ENCODE assay signal across 27 cellular contexts in the genomic region with DNA sequence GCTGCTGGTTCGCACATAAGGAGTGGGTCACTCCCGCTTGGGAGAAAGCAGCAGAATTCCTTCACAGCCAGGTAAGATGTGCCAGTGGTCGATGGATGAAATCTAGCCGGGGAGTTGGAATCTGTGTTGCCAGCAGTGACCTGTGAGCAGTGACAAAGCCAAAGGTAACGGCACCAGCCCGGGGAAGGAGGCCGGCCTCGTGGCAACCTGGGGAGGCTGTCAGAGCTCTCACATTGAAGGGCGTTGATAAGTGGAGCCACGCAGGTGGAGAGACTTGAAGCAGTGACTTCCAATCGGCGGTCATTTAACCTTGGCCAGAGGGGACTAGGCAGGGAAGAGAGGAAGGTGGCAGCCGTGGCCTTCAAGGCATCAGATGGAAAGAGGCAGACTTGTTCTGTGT. TPM values are rescaled to one million over a fixed set of nuclear protein-coding genes. Genes with fewer than 3 reads are reported as not detected.
"Had no signal": no experiment of that assay in that cellular context is flagged by ENCODE, and none has a peak within 500 bp of the region (broad histone marks: within the 10 kb centered on the region; RNA-seq: fewer than 3 reads in every experiment).

No MANE protein-coding gene starts in this region.

- H3K9me3 ChIP-seq: adrenal gland, breast epithelium, SJCRH30, SK-N-SH had no signal

- H3K9ac ChIP-seq: SK-N-SH had no signal

- H3K4me1 ChIP-seq: adrenal gland, breast epithelium, SJCRH30 had no signal

- DNase-seq: activated CD4-positive, alpha-beta T cell treated with anti-CD3 and anti-CD28 coated beads for 4 hours; activated CD8-positive, alpha-beta memory T cell treated with anti-CD3 and anti-CD28 coated beads, Interleukin-2, amount 50 U/mL, for 48 hours; activated CD8-positive, alpha-beta T cell treated with anti-CD3 and anti-CD28 coated beads for 36 hours; activated naive CD4-positive, alpha-beta T cell treated with anti-CD3 and anti-CD28 coated beads, Interleukin-2, amount 50 U/mL, for 16 hours; activated naive CD8-positive, alpha-beta T cell treated with anti-CD3 and anti-CD28 coated beads, Interleukin-2, amount 10 ng/mL, durations not matched to agents 7 days and 5 days; activated T-cell treated with anti-CD3 and anti-CD28 coated beads, Interleukin-2, amount 50 U/mL, for 1 hour; adrenal gland; caudate nucleus; KBM-7; NCI-H1048; NCI-H146; NCI-H187 treated with DMSO at 0.1 percent for 48 hours; NCI-H2081 treated with DMSO at 0.1 percent for 48 hours; NCI-H446; NCI-H524; NCI-H82; SJCRH30; SK-N-SH; T-helper 1 cell; WERI-Rb-1 had no signal

- H3K36me3 ChIP-seq: adrenal gland, breast epithelium, SJCRH30, WERI-Rb-1 had no signal

- H3K4me3 ChIP-seq: adrenal gland, breast epithelium, SJCRH30 had no signal

- ATAC-seq: activated CD4-positive, CD25-positive, alpha-beta regulatory T cell treated with anti-CD3 and anti-CD28 coated beads, Interleukin-2, amount 50 U/mL, for 24 hours; activated CD8-positive, alpha-beta T cell treated with anti-CD3 and anti-CD28 coated beads for 36 hours had no signal

- H3K27ac ChIP-seq: adrenal gland, breast epithelium, SJCRH30, WERI-Rb-1 had no signal

- H3K4me2 ChIP-seq: SK-N-SH had no signal

- H3K27me3 ChIP-seq: adrenal gland, breast epithelium, SJCRH30 had no signal

RNA-seq across cellular contexts. Expression of a gene that starts 58.8 kb away (rescaled TPM):
- total RNA-seq: LHCN-M2, M059J, OCI-LY7, RPMI7951 had no signal
- polyA plus RNA-seq: aorta had no signal
